ENCODE assay signal across 1 cellular context in genomic region chr19:48954011-48954594, GRCh38.
TF ChIP-seq lines count a peak whose summit lies in the region.

No MANE protein-coding gene starts in this region.

TF ChIP-seq in K562, 482 proteins besides CTCF, POLR2A, EP300 and RAD21 (continued from another document and continues in another):
- TF ChIP-seq ARID3B (CRISPR knock-in tag; IDR thresholded peaks at IDR 0.05; ENCODE audit: borderline replicate concordance) = no peak
- no peak for TF ChIP-seq NCOA2 (IDR thresholded peaks at IDR 0.05; ENCODE audit: partially characterized antibody in 2 of 2)
- TF ChIP-seq ZNF395 (CRISPR knock-in tag; IDR thresholded peaks at IDR 0.05) = no peak
- no peak for TF ChIP-seq MGA (IDR thresholded peaks at IDR 0.05)
- TF ChIP-seq CXXC5 (CRISPR knock-in tag; IDR thresholded peaks at IDR 0.05) = no peak
- no peak for TF ChIP-seq TCFL5 (CRISPR knock-in tag; conservative IDR thresholded peaks at IDR 0.05)
- TF ChIP-seq ZNF445 (CRISPR knock-in tag; IDR thresholded peaks at IDR 0.05; ENCODE audit: low read depth) = no peak
- TF ChIP-seq ELF4 (CRISPR knock-in tag; IDR thresholded peaks at IDR 0.05) = no peak
- no peak for TF ChIP-seq SAFB (IDR thresholded peaks at IDR 0.05; ENCODE audit: borderline replicate concordance, low read depth, low read length)
- TF ChIP-seq ATF6 (CRISPR knock-in tag; IDR thresholded peaks at IDR 0.05) = no peak
- TF ChIP-seq KDM5B (IDR thresholded peaks at IDR 0.05; ENCODE audit: insufficient replicate concordance, low read depth, low read length) = no peak
- no peak for TF ChIP-seq MAZ (CRISPR knock-in tag; conservative IDR thresholded peaks at IDR 0.05 in 1 of 2, IDR thresholded peaks at IDR 0.05 in 1 of 2)
- no peak for TF ChIP-seq YBX1 (IDR thresholded peaks at IDR 0.05)
- no peak for TF ChIP-seq IRF1 (CRISPR knock-in tag; IDR thresholded peaks at IDR 0.05; ENCODE audit: borderline replicate concordance)
- no peak for TF ChIP-seq OTX1 (CRISPR knock-in tag; IDR thresholded peaks at IDR 0.05)
- no peak for TF ChIP-seq ZBTB5 (IDR thresholded peaks at IDR 0.05)
- TF ChIP-seq FOXJ3 (CRISPR knock-in tag; IDR thresholded peaks at IDR 0.05) = no peak
- TF ChIP-seq HNRNPK (IDR thresholded peaks at IDR 0.05; ENCODE audit: low read depth, low read length, poor library complexity, severe bottlenecking) = no peak
- no peak for TF ChIP-seq CSDE1 (IDR thresholded peaks at IDR 0.05)
- TF ChIP-seq NR1H2 (CRISPR knock-in tag; IDR thresholded peaks at IDR 0.05) = no peak
- no peak for TF ChIP-seq MCM3 (IDR thresholded peaks at IDR 0.05)
- no peak for TF ChIP-seq ZEB2 (IDR thresholded peaks at IDR 0.05)
- TF ChIP-seq MLLT1 (IDR thresholded peaks at IDR 0.05) = no peak
- TF ChIP-seq CGGBP1 (CRISPR knock-in tag; IDR thresholded peaks at IDR 0.05) = no peak
- TF ChIP-seq ZNF717 (CRISPR knock-in tag; IDR thresholded peaks at IDR 0.05) = no peak
- TF ChIP-seq E4F1 (CRISPR knock-in tag; IDR thresholded peaks at IDR 0.05; ENCODE audit: borderline replicate concordance) = no peak
- TF ChIP-seq ZNF282 (CRISPR knock-in tag; IDR thresholded peaks at IDR 0.05) = no peak
- no peak for TF ChIP-seq FOXO4 (CRISPR knock-in tag; IDR thresholded peaks at IDR 0.05)
- no peak for TF ChIP-seq MTA1 (IDR thresholded peaks at IDR 0.05; ENCODE audit: borderline replicate concordance)
- TF ChIP-seq CBX5 (IDR thresholded peaks at IDR 0.05; ENCODE audit: borderline replicate concordance, low read depth) = no peak
- TF ChIP-seq EWSR1 (IDR thresholded peaks at IDR 0.05; ENCODE audit: borderline replicate concordance, low read depth, partially characterized antibody) = no peak
